Comparison of ENCODE assay signal across 16 cellular contexts in the genomic region with DNA sequence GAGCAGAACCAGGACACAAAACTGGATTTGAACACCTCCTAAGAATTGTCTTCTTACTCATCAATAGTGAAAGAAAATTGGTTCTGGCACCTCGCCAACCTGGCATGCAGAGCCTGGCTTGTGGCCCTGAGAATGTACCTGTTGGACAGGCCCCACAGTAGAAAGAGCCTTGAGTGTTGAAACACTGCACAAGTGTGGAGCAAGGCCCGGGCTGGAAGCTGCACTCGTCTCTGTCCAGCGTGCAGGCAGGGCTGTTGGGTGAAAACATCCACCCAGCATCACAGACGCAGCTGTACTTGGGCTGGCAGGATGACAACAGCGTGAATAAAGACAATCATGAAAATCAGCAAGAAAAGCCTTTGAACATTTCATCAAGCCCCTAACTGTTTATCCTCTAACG. TPM values are rescaled to one million over a fixed set of nuclear protein-coding genes. Genes with fewer than 3 reads are reported as not detected.
DNase-seq lines count a peak whose midpoint lies in the region; ATAC-seq, FAIRE-seq and TF ChIP-seq lines count a peak whose summit lies in the region.
"Had no signal": no experiment of that assay in that cellular context is flagged by ENCODE, and none has a peak within 500 bp of the region (broad histone marks: within the 10 kb centered on the region; RNA-seq: fewer than 3 reads in every experiment).

No MANE protein-coding gene starts in this region.

- no peak for TF ChIP-seq CTCF in choroid plexus epithelial cell (conservative IDR thresholded peaks at IDR 0.05; ENCODE audit: low read depth, low read length)

- intact Hi-C loops in left cardiac atrium (cut with DNase I) = no loop called here
- intact Hi-C loops in cardiac septum (cut with DNase I) = no loop called here

- ATAC-seq in left cardiac atrium (peak; percentile 39 to 41), HG02938 (IDR thresholded peaks at IDR 0.05; ENCODE audit: unreplicated experiment) (no peak)
- ATAC-seq: T-helper 17 cell had no signal

- no peak for DNase-seq in left cardiac atrium
- no peak for DNase-seq in cardiac septum (ENCODE audit: low spot score)
- peak; percentile 68 for DNase-seq in choroid plexus epithelial cell (ENCODE audit: low read depth)
- peak; percentile 27 for DNase-seq in medulla oblongata (ENCODE audit: extremely low spot score)
- no peak for DNase-seq in urothelium cell line (ENCODE audit: low spot score)
- no peak for DNase-seq in HPDE6-E6E7 (ENCODE audit: extremely low spot score)
- no peak for DNase-seq in NOMO-1 (lab: John Stamatoyannopoulos, UW; ENCODE audit: unreplicated experiment in 2 of 2)
- DNase-seq: activated CD4-positive, alpha-beta T cell treated with anti-CD3 and anti-CD28 coated beads, Interleukin-2, amount 50 U/mL, for 48 hours; activated naive CD8-positive, alpha-beta T cell treated with anti-CD3 and anti-CD28 coated beads, Interleukin-2, amount 10 ng/mL, durations not matched to agents 7 days and 5 days; effector memory CD4-positive, alpha-beta T cell; GDM1; NCI-H1694 treated with DMSO at 0.1 percent for 48 hours; T-helper 17 cell had no signal

- FAIRE-seq in urothelium cell line (lab: Jason Lieb, UNC) = peak; percentile 35

- H3K4me3 ChIP-seq in choroid plexus epithelial cell (ENCODE audit: low read depth, low read length) = no peak overlapping the region
- H3K4me3 ChIP-seq: BLaER1, skin epidermis had no signal

RNA-seq across cellular contexts. Expression of a gene that starts 15.7 kb away (rescaled TPM):
- total RNA-seq in left cardiac atrium = under 1 TPM; 0.84 to 0.91 TPM
- total RNA-seq in cardiac septum = 0.54 TPM

Comparison
In these comparisons a context has a peak if more than half of its experiments do, and no peak if none do; other contexts are left out.
1. DNase-seq: peak in choroid plexus epithelial cell (single experiment) and medulla oblongata (single experiment); none in left cardiac atrium (single experiment), cardiac septum (single experiment), urothelium cell line (single experiment), HPDE6-E6E7 (single experiment) and NOMO-1 (0 of 2).